In genomic region chr15:26974120-26974780, GRCh38 we compare ENCODE assay signal across 11 cellular contexts. TPM values are rescaled to one million over a fixed set of nuclear protein-coding genes. Genes with fewer than 3 reads are reported as not detected.
DNase-seq lines count a peak whose midpoint lies in the region; TF ChIP-seq lines count a peak whose summit lies in the region.
"Had no signal": no experiment of that assay in that cellular context is flagged by ENCODE, and none has a peak within 500 bp of the region (broad histone marks: within the 10 kb centered on the region; RNA-seq: fewer than 3 reads in every experiment).

No MANE protein-coding gene starts in this region.

- H3K4me2 ChIP-seq in DOHH2 (ENCODE audit: low read length) = no peak overlapping the region
- H3K4me2 ChIP-seq in osteoblast (ENCODE audit: insufficient read depth, low read length) = no peak overlapping the region

- H3K27ac ChIP-seq in DOHH2 (ENCODE audit: low read depth, low read length) = no peak overlapping the region
- H3K27ac ChIP-seq in osteoblast (ENCODE audit: low read depth, low read length) = no peak overlapping the region
- no peak overlapping the region for H3K27ac ChIP-seq in tibial artery

- no peaks in the 10 kb centered on the region for H3K9me2 ChIP-seq in DOHH2 (replicated peaks; ENCODE audit: control insufficient read depth, low read length)

- no peaks in the 10 kb centered on the region for H3K36me3 ChIP-seq in DOHH2 (ENCODE audit: control insufficient read depth, low read length)
- H3K36me3 ChIP-seq in osteoblast (ENCODE audit: insufficient read depth, low read length) = no peaks in the 10 kb centered on the region
- H3K36me3 ChIP-seq in tibial artery = no peaks in the 10 kb centered on the region

- H3K4me1 ChIP-seq in DOHH2 (ENCODE audit: control insufficient read depth, low read length) (no peaks in the 10 kb centered on the region), osteoblast (ENCODE audit: insufficient read depth, low read length) (no peaks in the 10 kb centered on the region), tibial artery (peaks cover 0 to 3% (median 0%) of the 10 kb centered on the region in 4 donors)

- DNase-seq in NCI-H1105 treated with DMSO at 0.1 percent for 48 hours (lab: John Stamatoyannopoulos, UW) (peak; percentile 29), astrocyte of the hippocampus (ENCODE audit: low read depth, low spot score) (peak; percentile 68), osteoblast (ENCODE audit: insufficient read length, low spot score, missing footprints) (peak; percentile 57), amniotic stem cell (lab: John Stamatoyannopoulos, UW) (no peak), tibial artery (no peak)
- DNase-seq in activated naive CD4-positive, alpha-beta T cell (lab: John Stamatoyannopoulos, UW) = no peak
- no peak for DNase-seq in activated CD4-positive, alpha-beta T cell treated with anti-CD3 and anti-CD28 coated beads, Interleukin-2, amount 10 ng/mL, durations not matched to agents 7 days and 5 days
- DNase-seq: activated B cell treated with CpG ODN at 0.5 μM for 24 hours; naive thymus-derived CD4-positive, alpha-beta T cell had no signal

- H3K27me3 ChIP-seq in DOHH2 (ENCODE audit: control insufficient read depth, low read length) (no peaks in the 10 kb centered on the region), osteoblast (ENCODE audit: insufficient read depth, low read length) (no peaks in the 10 kb centered on the region), tibial artery (peaks cover 0 to 20% of the 10 kb centered on the region in 2 donors)

- H4K20me1 ChIP-seq in DOHH2 (ENCODE audit: control insufficient read depth, insufficient read depth, low read depth, low read length) (no peaks in the 10 kb centered on the region), osteoblast (ENCODE audit: insufficient read depth, low read length) (no peaks in the 10 kb centered on the region)

- no peak overlapping the region for H3K4me3 Mint-ChIP-seq in activated CD4-positive, alpha-beta T cell treated with anti-CD3 and anti-CD28 coated beads, Interleukin-2, amount 10 ng/mL, durations not matched to agents 7 days and 5 days
- H3K4me3 Mint-ChIP-seq: activated B cell treated with CpG ODN at 0.5 μM for 24 hours; naive thymus-derived CD4-positive, alpha-beta T cell; stimulated activated memory B cell treated with anti-CD40 and anti-IgM and Interleukin-4, amounts not matched to agents 10 μg/mL and 1 μg/mL and 100 μg/mL, for 72 hours had no signal

- H3K9me3 Mint-ChIP-seq in activated CD4-positive, alpha-beta T cell treated with anti-CD3 and anti-CD28 coated beads, Interleukin-2, amount 10 ng/mL, durations not matched to agents 7 days and 5 days = no peaks in the 10 kb centered on the region

- peaks cover 2% of the 10 kb centered on the region for H3K36me3 Mint-ChIP-seq in activated CD4-positive, alpha-beta T cell treated with anti-CD3 and anti-CD28 coated beads, Interleukin-2, amount 10 ng/mL, durations not matched to agents 7 days and 5 days (ENCODE audit: low read depth)
- H3K36me3 Mint-ChIP-seq: naive thymus-derived CD4-positive, alpha-beta T cell; stimulated activated memory B cell treated with anti-CD40 and anti-IgM and Interleukin-4, amounts not matched to agents 10 μg/mL and 1 μg/mL and 100 μg/mL, for 72 hours had no signal

- POLR2A ChIA-PET in activated CD4-positive, alpha-beta T cell treated with anti-CD3 and anti-CD28 coated beads, Interleukin-2, amount 10 ng/mL, durations not matched to agents 7 days and 5 days (lab: Charles Lee) = no interaction called here

- no peaks in the 10 kb centered on the region for H3F3A ChIP-seq in DOHH2 (ENCODE audit: control insufficient read depth, insufficient read depth)

- H3K9me3 ChIP-seq in DOHH2 (ENCODE audit: control insufficient read depth, insufficient read depth, low read length) = no peaks in the 10 kb centered on the region
- H3K9me3 ChIP-seq in osteoblast (ENCODE audit: low read depth, low read length) = no peaks in the 10 kb centered on the region
- no peaks in the 10 kb centered on the region for H3K9me3 ChIP-seq in tibial artery

- H2AFZ ChIP-seq in osteoblast (ENCODE audit: low read length) = no peak overlapping the region

- H3K27me3 Mint-ChIP-seq in activated CD4-positive, alpha-beta T cell treated with anti-CD3 and anti-CD28 coated beads, Interleukin-2, amount 10 ng/mL, durations not matched to agents 7 days and 5 days = peaks cover 17% of the 10 kb centered on the region

- CTCF ChIA-PET in activated CD4-positive, alpha-beta T cell treated with anti-CD3 and anti-CD28 coated beads, Interleukin-2, amount 10 ng/mL, durations not matched to agents 7 days and 5 days (lab: Charles Lee) = no interaction called here

- H3K4me3 ChIP-seq in DOHH2 (ENCODE audit: low read length) (no peak overlapping the region), osteoblast (ENCODE audit: insufficient read depth, low read length) (no peak overlapping the region), tibial artery (no peak overlapping the region)

- intact Hi-C loops in tibial artery (cut with DNase I; ENCODE audit: low total_unique reads) = no loop called here

- no peak overlapping the region for H3K27ac Mint-ChIP-seq in activated CD4-positive, alpha-beta T cell treated with anti-CD3 and anti-CD28 coated beads, Interleukin-2, amount 10 ng/mL, durations not matched to agents 7 days and 5 days
- H3K27ac Mint-ChIP-seq: activated B cell treated with CpG ODN at 0.5 μM for 24 hours; naive thymus-derived CD4-positive, alpha-beta T cell; stimulated activated memory B cell treated with anti-CD40 and anti-IgM and Interleukin-4, amounts not matched to agents 10 μg/mL and 1 μg/mL and 100 μg/mL, for 72 hours had no signal

- no peaks in the 10 kb centered on the region for H3K4me1 Mint-ChIP-seq in activated CD4-positive, alpha-beta T cell treated with anti-CD3 and anti-CD28 coated beads, Interleukin-2, amount 10 ng/mL, durations not matched to agents 7 days and 5 days
- H3K4me1 Mint-ChIP-seq: activated B cell treated with CpG ODN at 0.5 μM for 24 hours; stimulated activated memory B cell treated with anti-CD40 and anti-IgM and Interleukin-4, amounts not matched to agents 10 μg/mL and 1 μg/mL and 100 μg/mL, for 72 hours had no signal

- TF ChIP-seq CTCF in DOHH2 (IDR thresholded peaks at IDR 0.05; ENCODE audit: low read depth, low read length, poor library complexity, severe bottlenecking) (peak; percentile 28), osteoblast (IDR thresholded peaks at IDR 0.05; ENCODE audit: extremely low read depth, low read depth, low read length) (no peak), tibial artery (IDR thresholded peaks at IDR 0.05) (no peak)

- H3K79me2 ChIP-seq in DOHH2 (ENCODE audit: control insufficient read depth, low read length) (no peaks in the 10 kb centered on the region), osteoblast (ENCODE audit: insufficient read depth, low read length) (no peaks in the 10 kb centered on the region)

RNA-seq across cellular contexts. Expression of gene GABRG3, which starts 3.3 kb away (rescaled TPM):
- not detected in 2 replicates for total RNA-seq in osteoblast
- not detected for total RNA-seq in activated CD4-positive, alpha-beta T cell treated with anti-CD3 and anti-CD28 coated beads, Interleukin-2, amount 10 ng/mL, durations not matched to agents 7 days and 5 days
- total RNA-seq: activated B cell treated with CpG ODN at 0.5 μM for 24 hours; naive thymus-derived CD4-positive, alpha-beta T cell had no signal

Comparison
In these comparisons a context has a peak if more than half of its experiments do, and no peak if none do; other contexts are left out.
1. DNase-seq: peak in NCI-H1105 treated with DMSO at 0.1 percent for 48 hours (single experiment), astrocyte of the hippocampus (single experiment) and osteoblast (single experiment); none in amniotic stem cell (single experiment), tibial artery (0 of 2), activated naive CD4-positive, alpha-beta T cell (0 of 4) and activated CD4-positive, alpha-beta T cell treated with anti-CD3 and anti-CD28 coated beads, Interleukin-2, amount 10 ng/mL, durations not matched to agents 7 days and 5 days (single experiment).